Comparison of ENCODE assay signal across 8 cellular contexts in genomic region chr22:19941365-19942070, GRCh38. TPM values are rescaled to one million over a fixed set of nuclear protein-coding genes. Genes with fewer than 3 reads are reported as not detected.
DNase-seq lines count a peak whose midpoint lies in the region; ATAC-seq and TF ChIP-seq lines count a peak whose summit lies in the region.

COMT (plus strand) TSS chr22:19941772; CDS start chr22:19962527, 20,755 bp downstream.
TXNRD2 (minus strand) TSS chr22:19941818; CDS start chr22:19941803, 15 bp downstream.

- TF ChIP-seq CTCF in neutrophil (IDR thresholded peaks at IDR 0.05) (no peak), suprapubic skin (IDR thresholded peaks at IDR 0.05) (no peak)

- H3K9me3 ChIP-seq in neutrophil (no peaks in the 10 kb centered on the region), suprapubic skin (no peaks in the 10 kb centered on the region)

- H3K4me1 ChIP-seq in neutrophil (ENCODE audit: control insufficient read depth in 1 of 2, insufficient read depth in 1 of 2, low read depth in 1 of 2, low read length in 1 of 2) (peaks cover 33 to 46% of the 10 kb centered on the region in 2 experiments), suprapubic skin (peaks cover 35% of the 10 kb centered on the region)

- DNase-seq in GM03348 (ENCODE audit: low spot score) (peak; percentile 94), RPMI7951 (ENCODE audit: low read depth) (peak; percentile 68), activated gamma-delta T cell treated with Interleukin-2 at 50 U/mL for 16 hours (peak; percentile 71), foreskin melanocyte (peak; percentile 40), suprapubic skin (ENCODE audit: low spot score in 2 of 2) (peak in 1 of 2 donors; percentile 80)

- peak; percentile 72 for ATAC-seq in HG02798 (IDR thresholded peaks at IDR 0.05; ENCODE audit: poor library complexity, unreplicated experiment)
- no peak for ATAC-seq in GM19397 (IDR thresholded peaks at IDR 0.05; ENCODE audit: unreplicated experiment)

- peak within 1 kb of the TSS; percentile 63 for H3K27ac ChIP-seq in neutrophil
- H3K27ac ChIP-seq in suprapubic skin = peak within 1 kb of the TSS; percentile 95

- no peak for TF ChIP-seq EP300 in suprapubic skin (IDR thresholded peaks at IDR 0.05)

- TF ChIP-seq POLR2A in suprapubic skin (IDR thresholded peaks at IDR 0.05) = peak in 1 of 2 donors; percentile 63

- H3K4me3 ChIP-seq in neutrophil (ENCODE audit: low read depth in 1 of 2, low read length in 1 of 2) (peak within 1 kb of the TSS; percentile 73 to 84), suprapubic skin (peak within 1 kb of the TSS; percentile 70)

- no peaks in the 10 kb centered on the region for H3K27me3 ChIP-seq in neutrophil
- H3K27me3 ChIP-seq in suprapubic skin = no peaks in the 10 kb centered on the region

- H3K36me3 ChIP-seq in neutrophil (no peaks in the 10 kb centered on the region), suprapubic skin (no peaks in the 10 kb centered on the region)

- WGBS in suprapubic skin = under 1% methylated on average over 19 of the region's 62 CpGs

RNA-seq across cellular contexts. Expression of gene COMT, which starts in this region (rescaled TPM):
- total RNA-seq in RPMI7951 (2014; rRNA removed; shearing (Covaris generic)) = 125 and 152 TPM in 2 replicates
- 100 to 1,000 TPM; 206 to 293 (median 246) TPM for total RNA-seq in suprapubic skin

RNA-seq across cellular contexts. Expression of gene TXNRD2, which starts in this region (rescaled TPM):
- total RNA-seq in RPMI7951 (2014; rRNA removed; shearing (Covaris generic)) = 23.2 and 24.9 TPM in 2 replicates
- 10 to 100 TPM in 2 of 4 donors, 1 to 10 TPM in 2; 8.4 to 33.2 (median 15.7) TPM for total RNA-seq in suprapubic skin
